Comparison of ENCODE assay signal across 1 cellular context in the genomic region with DNA sequence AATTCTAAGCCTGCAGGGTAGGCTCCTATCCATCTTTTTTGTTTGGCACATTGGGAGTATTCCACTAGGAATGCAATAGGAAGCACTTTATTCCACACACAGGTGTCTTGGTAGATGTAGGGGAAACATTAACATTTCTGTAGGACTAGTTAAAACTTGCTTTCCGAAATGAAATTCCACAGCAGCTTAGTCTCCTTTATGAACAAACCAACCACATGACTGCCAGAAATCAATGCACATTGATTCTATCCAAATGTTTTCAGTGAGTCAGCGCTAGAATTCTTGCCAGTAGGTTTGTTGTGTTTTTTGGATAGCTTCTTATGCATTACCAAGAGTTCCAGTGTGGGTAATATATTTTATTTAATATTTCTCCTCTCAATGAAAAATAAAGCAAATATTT.
TF ChIP-seq lines count a peak whose summit lies in the region.

No MANE protein-coding gene starts in this region.

TF ChIP-seq in H1, 55 proteins besides CTCF, POLR2A, EP300 and RAD21:
- TF ChIP-seq MAFK (IDR thresholded peaks at IDR 0.05; ENCODE audit: low read depth, low read length): no peak
